1 cellular context compared by ENCODE assay signal in genomic region chr16:537415-538335, GRCh38.
TF ChIP-seq lines count a peak whose summit lies in the region.

No MANE protein-coding gene starts in this region.

TF ChIP-seq in IMR-90, 13 proteins besides CTCF, POLR2A, EP300 and RAD21:
- TF ChIP-seq RCOR1 (IDR thresholded peaks at IDR 0.05; ENCODE audit: insufficient replicate concordance, low read length) (no peak), FOS (IDR thresholded peaks at IDR 0.05; ENCODE audit: low read depth, low read length) (no peak), MAZ (IDR thresholded peaks at IDR 0.05; ENCODE audit: borderline replicate concordance, low read depth, low read length) (no peak)
